Comparison of ENCODE assay signal across 13 cellular contexts in the genomic region with DNA sequence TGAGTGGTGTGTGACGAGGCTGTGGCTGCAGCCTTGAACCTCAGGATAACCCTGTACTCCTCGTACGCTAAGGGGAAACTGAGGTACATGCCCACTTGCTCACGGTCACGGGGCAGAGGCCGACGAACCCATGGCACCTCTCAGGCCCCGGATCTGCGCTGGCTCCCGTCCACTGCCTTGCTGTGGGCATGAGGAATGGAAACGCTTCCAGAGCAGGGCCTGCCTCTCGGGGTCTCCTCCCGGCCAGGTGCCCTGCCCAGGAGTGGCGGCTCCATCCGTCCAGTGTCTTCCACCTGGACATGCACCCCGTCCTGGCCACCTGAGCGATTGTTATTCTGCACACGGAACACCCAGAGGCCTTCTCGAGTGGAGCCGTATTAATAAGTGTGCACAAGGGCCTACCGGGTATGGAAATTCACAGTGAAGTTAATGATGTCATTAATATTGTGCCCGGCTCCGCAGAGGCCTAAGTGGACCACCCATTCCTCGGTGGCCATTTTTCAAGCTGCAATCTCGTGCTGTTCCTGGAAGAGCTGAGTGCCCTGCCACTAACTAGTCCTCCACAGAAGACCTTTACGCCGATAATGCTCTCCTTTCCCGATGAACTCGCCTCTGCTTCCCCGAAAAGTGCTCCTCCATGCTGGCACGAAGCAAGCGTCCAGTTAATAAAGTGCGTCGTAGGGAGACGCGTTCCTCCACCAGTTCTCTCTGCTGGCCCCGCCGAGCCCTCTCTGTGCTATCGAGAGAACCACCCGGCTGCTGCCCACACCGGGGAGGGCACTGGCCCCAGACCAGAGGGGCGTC.
"Had no signal": no experiment of that assay in that cellular context is flagged by ENCODE, and none has a peak within 500 bp of the region (broad histone marks: within the 10 kb centered on the region; RNA-seq: fewer than 3 reads in every experiment).

No MANE protein-coding gene starts in this region.

- H3K4me3 ChIP-seq: adrenal gland, dorsolateral prefrontal cortex, gastrocnemius medialis, heart left ventricle, psoas muscle, vagina had no signal

- H3K27me3 ChIP-seq: adrenal gland, dorsolateral prefrontal cortex, gastrocnemius medialis, vagina had no signal

- DNase-seq: activated CD4-positive, alpha-beta memory T cell treated with anti-CD3 and anti-CD28 coated beads for 36 hours; activated CD4-positive, alpha-beta T cell treated with anti-CD3 and anti-CD28 coated beads for 36 hours; endodermal cell; gastrocnemius medialis; left colon; nucleus accumbens; psoas muscle; T-helper 1 cell; T1000 had no signal

- H3K9me3 ChIP-seq: adrenal gland, gastrocnemius medialis, heart left ventricle, psoas muscle, vagina had no signal

- H3K36me3 ChIP-seq: adrenal gland, gastrocnemius medialis, heart left ventricle, vagina had no signal

- H3K4me1 ChIP-seq: adrenal gland, gastrocnemius medialis, heart left ventricle, psoas muscle, vagina had no signal

- H3K27ac ChIP-seq: adrenal gland, dorsolateral prefrontal cortex, gastrocnemius medialis, heart left ventricle, psoas muscle, vagina had no signal
